In genomic region chr1:121516279-121516967, GRCh38 we compare ENCODE assay signal across 8 cellular contexts.
A peak's percentile ranks its signal among the peaks of the same experiment; 100 is the strongest.
DNase-seq lines count a peak whose midpoint lies in the region; ATAC-seq and TF ChIP-seq lines count a peak whose summit lies in the region.

No MANE protein-coding gene starts in this region.

- H3K27me3 ChIP-seq in Loucy (ENCODE audit: insufficient read depth, low read length, poor library complexity, severe bottlenecking) (no peaks in the 10 kb centered on the region), vagina (no peaks in the 10 kb centered on the region)

- H3K4me1 ChIP-seq in Loucy (ENCODE audit: insufficient read depth, low read length, poor library complexity, severe bottlenecking) (peaks cover 46% of the 10 kb centered on the region), vagina (peaks cover 7% of the 10 kb centered on the region)

- peak overlapping the region; percentile 63 for H2AFZ ChIP-seq in Loucy (ENCODE audit: low read length)

- H3K4me2 ChIP-seq in Loucy (ENCODE audit: low read depth, low read length, poor library complexity, severe bottlenecking), result peak overlapping the region; percentile 88

- TF ChIP-seq CTCF in GM12865 (IDR thresholded peaks at IDR 0.05; ENCODE audit: insufficient read depth, low read depth, low read length, missing control alignments), result no peak
- TF ChIP-seq CTCF in Loucy (conservative IDR thresholded peaks at IDR 0.05; ENCODE audit: low read length), result no peak
- no peak for TF ChIP-seq CTCF in vagina (IDR thresholded peaks at IDR 0.05)

- H3K36me3 ChIP-seq in Loucy (ENCODE audit: insufficient read depth, low read length) (no peaks in the 10 kb centered on the region), vagina (no peaks in the 10 kb centered on the region)

- ATAC-seq in GM21717 (IDR thresholded peaks at IDR 0.05; ENCODE audit: unreplicated experiment), result peak; percentile 75
- ATAC-seq in activated naive CD4-positive, alpha-beta T cell treated with anti-CD3 and anti-CD28 coated beads, Interleukin-2, amount 50 U/mL, for 72 hours, result peak; percentile 49 to 59

- H3K9me3 ChIP-seq in Loucy (ENCODE audit: insufficient read depth, low read depth, low read length), result no peaks in the 10 kb centered on the region
- no peaks in the 10 kb centered on the region for H3K9me3 ChIP-seq in vagina

- H3K4me3 Mint-ChIP-seq in stimulated activated naive CD8-positive, alpha-beta T cell treated with anti-CD3 and anti-CD28 coated beads, Interleukin-15, Interleukin-2, amounts not matched to agents 100 ng/mL and 50 ng/mL, for 24 hours, result peak overlapping the region; percentile 64

- H3K4me3 ChIP-seq in GM12865 (ENCODE audit: low read depth, low read length), result no peak overlapping the region
- peak overlapping the region; percentile 85 for H3K4me3 ChIP-seq in Loucy (ENCODE audit: low read length, poor library complexity, severe bottlenecking)
- no peak overlapping the region for H3K4me3 ChIP-seq in vagina

- peak overlapping the region; percentile 17 to 39 for H3K27ac Mint-ChIP-seq in activated naive CD4-positive, alpha-beta T cell treated with anti-CD3 and anti-CD28 coated beads, Interleukin-2, amount 50 U/mL, for 72 hours
- H3K27ac Mint-ChIP-seq in stimulated activated naive CD8-positive, alpha-beta T cell treated with anti-CD3 and anti-CD28 coated beads, Interleukin-15, Interleukin-2, amounts not matched to agents 100 ng/mL and 50 ng/mL, for 24 hours, result peak overlapping the region; percentile 85

- H3K79me2 ChIP-seq in Loucy (ENCODE audit: insufficient read depth, low read length), result peaks cover 26% of the 10 kb centered on the region

- no peaks in the 10 kb centered on the region for H4K20me1 ChIP-seq in Loucy (ENCODE audit: insufficient read depth, low read length, poor library complexity, severe bottlenecking)

- TF ChIP-seq POLR2A in vagina (IDR thresholded peaks at IDR 0.05), result no peak

- H3K4me1 Mint-ChIP-seq in stimulated activated naive CD8-positive, alpha-beta T cell treated with anti-CD3 and anti-CD28 coated beads, Interleukin-15, Interleukin-2, amounts not matched to agents 100 ng/mL and 50 ng/mL, for 24 hours (ENCODE audit: low read depth), result peaks cover 71% of the 10 kb centered on the region

- H3K36me3 Mint-ChIP-seq in activated naive CD4-positive, alpha-beta T cell treated with anti-CD3 and anti-CD28 coated beads, Interleukin-2, amount 50 U/mL, for 72 hours, result peaks cover 13 to 16% of the 10 kb centered on the region in 2 donors
- peaks cover 4% of the 10 kb centered on the region for H3K36me3 Mint-ChIP-seq in stimulated activated naive CD8-positive, alpha-beta T cell treated with anti-CD3 and anti-CD28 coated beads, Interleukin-15, Interleukin-2, amounts not matched to agents 100 ng/mL and 50 ng/mL, for 24 hours (ENCODE audit: low read depth)

- H3K9me3 Mint-ChIP-seq in activated naive CD4-positive, alpha-beta T cell treated with anti-CD3 and anti-CD28 coated beads, Interleukin-2, amount 50 U/mL, for 72 hours, result peaks cover 0 to 8% of the 10 kb centered on the region in 2 donors
- no peaks in the 10 kb centered on the region for H3K9me3 Mint-ChIP-seq in stimulated activated naive CD8-positive, alpha-beta T cell treated with anti-CD3 and anti-CD28 coated beads, Interleukin-15, Interleukin-2, amounts not matched to agents 100 ng/mL and 50 ng/mL, for 24 hours

- H3K27me3 Mint-ChIP-seq in stimulated activated naive CD8-positive, alpha-beta T cell treated with anti-CD3 and anti-CD28 coated beads, Interleukin-15, Interleukin-2, amounts not matched to agents 100 ng/mL and 50 ng/mL, for 24 hours, result no peaks in the 10 kb centered on the region

- H3F3A ChIP-seq in Loucy (ENCODE audit: low read depth), result no peaks in the 10 kb centered on the region; the same call in 1 of the 2 replicates

- H3K9ac ChIP-seq in Loucy (ENCODE audit: low read depth, low read length, poor library complexity, severe bottlenecking), result peak overlapping the region; percentile 94

- H3K27ac ChIP-seq in vagina, result no peak overlapping the region

- intact Hi-C loops in vagina (cut with DNase I), result no loop called here

- H3K9me2 ChIP-seq in Loucy (replicated peaks; ENCODE audit: low read depth, low read length), result no peaks in the 10 kb centered on the region

- DNase-seq in GM12865 (ENCODE audit: low read depth), result peak; percentile 21
- peak; percentile 15 to 59 for DNase-seq in activated naive CD4-positive, alpha-beta T cell treated with anti-CD3 and anti-CD28 coated beads, Interleukin-2, amount 50 U/mL, for 72 hours (ENCODE audit: low spot score in 2 of 2)
- no peak for DNase-seq in NCI-H2196 (lab: John Stamatoyannopoulos, UW; ENCODE audit: unreplicated experiment)
- no peak for DNase-seq in NCI-H1105 (lab: John Stamatoyannopoulos, UW)
- no peak for DNase-seq in vagina (ENCODE audit: extremely low spot score in 2 of 2)

Comparison
In these comparisons a context has a peak if more than half of its experiments do, and no peak if none do; other contexts are left out.
1. DNase-seq: peak in GM12865 (single experiment) and activated naive CD4-positive, alpha-beta T cell treated with anti-CD3 and anti-CD28 coated beads, Interleukin-2, amount 50 U/mL, for 72 hours (2 of 2); none in NCI-H2196 (single experiment), NCI-H1105 (single experiment) and vagina (0 of 2).